8 cellular contexts compared by ENCODE assay signal in the genomic region with DNA sequence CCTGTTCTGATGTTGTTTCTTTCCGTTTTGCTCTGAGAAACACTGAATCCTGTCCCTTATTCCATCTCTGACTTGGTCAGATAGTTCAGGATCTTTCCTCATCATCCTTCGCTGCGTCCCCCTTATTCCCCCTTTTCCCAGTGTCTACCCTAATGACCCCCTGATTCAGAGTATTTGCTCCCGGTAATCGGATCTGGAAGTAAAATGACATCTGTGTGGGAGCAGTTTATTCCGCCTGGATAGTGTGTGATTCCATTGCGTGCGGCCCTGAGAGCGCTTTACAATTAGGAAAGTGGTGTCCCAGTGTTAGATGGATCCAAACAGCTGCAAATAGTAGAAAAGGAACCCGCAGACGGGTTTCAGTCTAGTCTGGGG.
DNase-seq lines count a peak whose midpoint lies in the region; ATAC-seq and TF ChIP-seq lines count a peak whose summit lies in the region.

No MANE protein-coding gene starts in this region.

- H3K36me3 ChIP-seq in SU-DHL-6 (ENCODE audit: low read length): peaks cover 11% of the 10 kb centered on the region; the same call in 1 of the 2 replicates
- no peaks in the 10 kb centered on the region for H3K36me3 ChIP-seq in parathyroid adenoma (ENCODE audit: control insufficient read depth, insufficient read depth, low read length)

- ATAC-seq in GM18498 (IDR thresholded peaks at IDR 0.05; ENCODE audit: unreplicated experiment): no peak

- DNase-seq in NCI-H748 (lab: John Stamatoyannopoulos, UW; ENCODE audit: unreplicated experiment): peak; percentile 12
- DNase-seq in NCI-H748 treated with DMSO at 0.1 percent for 48 hours (lab: John Stamatoyannopoulos, UW): no peak
- peak; percentile 36 for DNase-seq in fibroblast of mammary gland (ENCODE audit: low read depth)
- no peak for DNase-seq in effector CD4-positive, alpha-beta T cell
- DNase-seq in activated CD4-positive, CD25-positive, alpha-beta regulatory T cell (lab: John Stamatoyannopoulos, UW): no peak

- no peak overlapping the region for H2AFZ ChIP-seq in SU-DHL-6 (ENCODE audit: low read depth, low read length, severe bottlenecking)
- H2AFZ ChIP-seq in parathyroid adenoma: peak overlapping the region; percentile 92

- H3K4me2 ChIP-seq in SU-DHL-6 (ENCODE audit: low read depth, low read length, poor library complexity, severe bottlenecking) (peak overlapping the region; percentile 80), parathyroid adenoma (ENCODE audit: low read length) (peak overlapping the region; percentile 85)

- no peaks in the 10 kb centered on the region for H3K27me3 ChIP-seq in SU-DHL-6 (ENCODE audit: low read length)
- H3K27me3 ChIP-seq in parathyroid adenoma (ENCODE audit: control insufficient read depth, insufficient read depth, low read length): no peaks in the 10 kb centered on the region

- H3K79me2 ChIP-seq in SU-DHL-6 (ENCODE audit: insufficient read depth, low read length) (peaks cover 36% of the 10 kb centered on the region), parathyroid adenoma (peaks cover 19% of the 10 kb centered on the region)

- H3F3A ChIP-seq in SU-DHL-6 (ENCODE audit: insufficient read depth): 0 out of 2 replicates have a peak, but pooled peaks cover 8% of the 10 kb centered on the region

- H3K9ac ChIP-seq in SU-DHL-6 (ENCODE audit: low read length) (peak overlapping the region; percentile 82), parathyroid adenoma (peak overlapping the region; percentile 28)

- no peaks in the 10 kb centered on the region for H3K9me2 ChIP-seq in SU-DHL-6 (replicated peaks; ENCODE audit: insufficient read depth, low read length)

- no peaks in the 10 kb centered on the region for H3K4me1 ChIP-seq in parathyroid adenoma

- peak overlapping the region; percentile 88 for H3K4me3 ChIP-seq in SU-DHL-6 (ENCODE audit: insufficient read depth, low read length, poor library complexity, severe bottlenecking)
- H3K4me3 ChIP-seq in fibroblast of mammary gland (ENCODE audit: control insufficient read depth, low read depth, low read length): peak overlapping the region; percentile 79
- H3K4me3 ChIP-seq in parathyroid adenoma (ENCODE audit: low read depth, low read length): peak overlapping the region; percentile 93

- no peaks in the 10 kb centered on the region for H3K9me3 ChIP-seq in SU-DHL-6 (ENCODE audit: insufficient read depth, low read length)
- H3K9me3 ChIP-seq in parathyroid adenoma (ENCODE audit: control insufficient read depth, low read length): no peaks in the 10 kb centered on the region

- H3K27ac ChIP-seq in SU-DHL-6 (ENCODE audit: low read depth, low read length): peak overlapping the region; percentile 36
- H3K27ac ChIP-seq in parathyroid adenoma: peak overlapping the region; percentile 73

- H4K20me1 ChIP-seq in SU-DHL-6 (ENCODE audit: low read depth, low read length): no peaks in the 10 kb centered on the region

- TF ChIP-seq CTCF in SU-DHL-6 (IDR thresholded peaks at IDR 0.05; ENCODE audit: insufficient read depth, low read length, poor library complexity, severe bottlenecking): no peak
- no peak for TF ChIP-seq CTCF in fibroblast of mammary gland (conservative IDR thresholded peaks at IDR 0.05; ENCODE audit: control insufficient read depth, insufficient read depth, low read depth, low read length)
- TF ChIP-seq CTCF in parathyroid adenoma (IDR thresholded peaks at IDR 0.05): no peak

Comparison
In these comparisons a context has a peak if more than half of its experiments do, and no peak if none do; other contexts are left out.
1. DNase-seq: peak in NCI-H748 (single experiment) and fibroblast of mammary gland (single experiment); none in NCI-H748 treated with DMSO at 0.1 percent for 48 hours (single experiment), effector CD4-positive, alpha-beta T cell (single experiment) and activated CD4-positive, CD25-positive, alpha-beta regulatory T cell (0 of 4).
2. Peak in every context shown above with its lines, with median percentiles within 50 percentile points of each other: H3K4me3 ChIP-seq.